In the genomic region with DNA sequence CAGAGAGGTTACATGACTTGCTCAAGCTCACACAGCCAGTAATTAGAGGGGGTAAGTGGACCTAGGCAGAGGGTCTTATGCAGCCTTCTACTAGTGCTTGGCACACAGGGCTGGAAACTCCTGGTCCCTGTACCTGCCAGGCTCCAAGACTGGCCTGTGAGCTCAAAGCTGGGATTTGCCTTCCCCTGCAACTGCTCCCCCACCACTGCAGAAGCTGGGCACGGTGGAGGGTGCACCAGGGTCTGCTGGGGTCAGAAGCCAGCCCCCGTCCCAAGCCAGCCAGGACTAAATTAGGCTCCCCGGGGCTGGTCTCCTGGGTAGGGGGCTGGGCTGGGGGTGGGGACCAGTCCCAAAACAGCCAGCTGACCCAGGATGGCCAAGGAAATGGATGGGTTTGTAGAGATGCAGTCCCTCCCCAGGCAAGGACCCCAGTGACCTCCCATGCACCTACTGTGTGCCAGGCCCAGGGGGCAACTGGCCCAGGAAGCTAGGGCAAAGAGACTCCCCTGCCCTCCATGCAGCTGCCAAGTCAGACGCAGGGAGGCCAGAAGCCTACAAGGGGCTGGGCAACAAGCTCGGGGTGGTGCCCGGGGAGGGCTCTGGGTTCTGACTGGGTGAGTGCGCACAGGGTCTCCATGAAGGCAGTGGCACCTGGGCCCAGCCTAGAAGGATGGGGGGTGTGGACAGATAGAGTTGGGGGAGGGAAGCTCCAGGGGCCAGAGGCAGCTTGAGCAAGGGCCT, we compare ENCODE assay signal across 1 cellular context.
TF ChIP-seq lines count a peak whose summit lies in the region.

No MANE protein-coding gene starts in this region.

TF ChIP-seq in H1, 55 proteins besides CTCF, POLR2A, EP300 and RAD21:
- TF ChIP-seq SP1 (IDR thresholded peaks at IDR 0.05; ENCODE audit: low read depth, low read length) (no peak), SP2 (IDR thresholded peaks at IDR 0.05; ENCODE audit: low read length) (no peak), EZH2 (IDR thresholded peaks at IDR 0.05; ENCODE audit: low read depth, low read length, severe bottlenecking) (no peak), RBBP5 (IDR thresholded peaks at IDR 0.05; ENCODE audit: borderline replicate concordance, low read depth, low read length) (no peak), SUZ12 (IDR thresholded peaks at IDR 0.05; ENCODE audit: low read length) (no peak), ZNF274 (IDR thresholded peaks at IDR 0.05; ENCODE audit: borderline replicate concordance, extremely low read depth, low read length) (no peak), SAP30 (IDR thresholded peaks at IDR 0.05; ENCODE audit: insufficient read depth, insufficient replicate concordance, low read length) (no peak), TAF1 (IDR thresholded peaks at IDR 0.05; ENCODE audit: low read depth, low read length) (no peak), CTBP2 (IDR thresholded peaks at IDR 0.05; ENCODE audit: borderline replicate concordance, insufficient read depth, insufficient read length, low read length) (no peak), JUND (IDR thresholded peaks at IDR 0.05; ENCODE audit: low read length) (no peak), RFX5 (IDR thresholded peaks at IDR 0.05; ENCODE audit: borderline replicate concordance, low read depth, low read length) (no peak), BRCA1 (IDR thresholded peaks at IDR 0.05; ENCODE audit: low read depth, low read length) (no peak), SP4 (IDR thresholded peaks at IDR 0.05; ENCODE audit: low read length) (no peak), CHD1 (IDR thresholded peaks at IDR 0.05; ENCODE audit: low read depth, low read length) (no peak), BACH1 (IDR thresholded peaks at IDR 0.05; ENCODE audit: low read length) (no peak), CBX8 (IDR thresholded peaks at IDR 0.05; ENCODE audit: borderline replicate concordance, low read depth, low read length) (no peak), BCL11A (IDR thresholded peaks at IDR 0.05; ENCODE audit: low read depth in 2 of 2, low read length in 2 of 2) (no peak), YY1 (IDR thresholded peaks at IDR 0.05; ENCODE audit: low read depth, low read length) (no peak)
- TF ChIP-seq, protein P1, sequence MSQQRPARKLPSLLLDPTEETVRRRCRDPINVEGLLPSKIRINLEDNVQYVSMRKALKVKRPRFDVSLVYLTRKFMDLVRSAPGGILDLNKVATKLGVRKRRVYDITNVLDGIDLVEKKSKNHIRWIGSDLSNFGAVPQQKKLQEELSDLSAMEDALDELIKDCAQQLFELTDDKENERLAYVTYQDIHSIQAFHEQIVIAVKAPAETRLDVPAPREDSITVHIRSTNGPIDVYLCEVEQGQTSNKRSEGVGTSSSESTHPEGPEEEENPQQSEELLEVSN (IDR thresholded peaks at IDR 0.05) = no peak
TF ChIP-seq in H1: peak in this region for 0.
